Comparison of ENCODE assay signal across 18 cellular contexts in genomic region chr5:75331095-75332090, GRCh38. TPM values are rescaled to one million over a fixed set of nuclear protein-coding genes. Genes with fewer than 3 reads are reported as not detected.
DNase-seq lines count a peak whose midpoint lies in the region; ATAC-seq and TF ChIP-seq lines count a peak whose summit lies in the region.
"Had no signal": no experiment of that assay in that cellular context is flagged by ENCODE, and none has a peak within 500 bp of the region (broad histone marks: within the 10 kb centered on the region; RNA-seq: fewer than 3 reads in every experiment).

No MANE protein-coding gene starts in this region.

- TF ChIP-seq CTCF in GM12872 (IDR thresholded peaks at IDR 0.05; ENCODE audit: insufficient read depth, low read depth, low read length) (peak; percentile 41; the same call in 1 of the 3 replicates), choroid plexus epithelial cell (conservative IDR thresholded peaks at IDR 0.05; ENCODE audit: low read depth, low read length) (peak; percentile 10)

- DNase-seq in NAMALWA (ENCODE audit: low spot score): peak; percentile 46
- DNase-seq in choroid plexus epithelial cell (ENCODE audit: low read depth): no peak
- no peak for DNase-seq in sciatic nerve (ENCODE audit: low spot score)
- no peak for DNase-seq in cerebellar nuclear complex (lab: John Stamatoyannopoulos, UW)
- no peak for DNase-seq in NCI-H1436 treated with DMSO at 0.1 percent for 48 hours (lab: John Stamatoyannopoulos, UW)
- DNase-seq: activated CD4-positive, CD25-positive, alpha-beta regulatory T cell; activated CD8-positive, alpha-beta memory T cell treated with anti-CD3 and anti-CD28 coated beads, Interleukin-2, amount 10 ng/mL, durations not matched to agents 7 days and 5 days; activated naive CD4-positive, alpha-beta T cell; CD4-positive, alpha-beta memory T cell; HCEC 1CT; left ventricle myocardium superior; naive thymus-derived CD8-positive, alpha-beta T cell; NCI-H1930; NCI-H69; Peyer's patch; T-helper 1 cell had no signal

- ATAC-seq in sciatic nerve (peak; percentile 72), HG03025 (IDR thresholded peaks at IDR 0.05; ENCODE audit: low FRiP score, unreplicated experiment) (no peak)
- ATAC-seq: activated CD8-positive, alpha-beta memory T cell treated with anti-CD3 and anti-CD28 coated beads, Interleukin-2, amount 10 ng/mL, durations not matched to agents 7 days and 5 days; left ventricle myocardium superior; naive thymus-derived CD8-positive, alpha-beta T cell had no signal

- no peak overlapping the region for H3K4me3 ChIP-seq in choroid plexus epithelial cell (ENCODE audit: low read depth, low read length)
- H3K4me3 ChIP-seq: Peyer's patch had no signal

- intact Hi-C loops in sciatic nerve (cut with DNase I): loop anchor here (5.0 kb wide), 1 partner anchor 176 kb away; no protein-coding TSS in a partner anchor

RNA-seq across cellular contexts. Expression of gene HMGCR, which starts 5.6 kb away (rescaled TPM):
- total RNA-seq in sciatic nerve: 73.0 TPM
